Comparison of ENCODE assay signal across 9 cellular contexts in genomic region chr9:105064248-105065118, GRCh38.
DNase-seq lines count a peak whose midpoint lies in the region; ATAC-seq and TF ChIP-seq lines count a peak whose summit lies in the region.
"Had no signal": no experiment of that assay in that cellular context is flagged by ENCODE, and none has a peak within 500 bp of the region (broad histone marks: within the 10 kb centered on the region; RNA-seq: fewer than 3 reads in every experiment).

No MANE protein-coding gene starts in this region.

- H3K27ac ChIP-seq in Panc1 (ENCODE audit: low read length): no peak overlapping the region; the same call in 1 of the 2 replicates
- H3K27ac ChIP-seq in ectodermal cell (ENCODE audit: insufficient read depth, low read depth, low read length, poor library complexity, severe bottlenecking): peak overlapping the region; percentile 38
- H3K27ac ChIP-seq in thyroid gland: peak overlapping the region; percentile 64 to 77 (median 70)

- POLR2A ChIA-PET in Panc1 (lab: Charles Lee): no interaction called here
- POLR2A ChIA-PET in activated CD4-positive, alpha-beta T cell treated with anti-CD3 and anti-CD28 coated beads, Interleukin-2, amount 10 ng/mL, durations not matched to agents 7 days and 5 days (lab: Charles Lee): no interaction called here

- H3K4me1 ChIP-seq in Panc1 (ENCODE audit: control insufficient read depth, insufficient read depth, low read length) (peaks cover 9% of the 10 kb centered on the region), ectodermal cell (ENCODE audit: control insufficient read depth, insufficient read depth, low read length) (peaks cover 13% of the 10 kb centered on the region), thyroid gland (peaks cover 16 to 40% of the 10 kb centered on the region in 2 donors)

- TF ChIP-seq POLR2A in thyroid gland (IDR thresholded peaks at IDR 0.05): no peak

- H3K27me3 ChIP-seq in Panc1 (ENCODE audit: control insufficient read depth, insufficient read depth, low read length) (no peaks in the 10 kb centered on the region), ectodermal cell (ENCODE audit: control insufficient read depth, insufficient read depth, low read length, poor library complexity, severe bottlenecking) (no peaks in the 10 kb centered on the region), thyroid gland (no peaks in the 10 kb centered on the region)

- H3K4me3 ChIP-seq in Panc1 (ENCODE audit: low read depth in 2 of 2, low read length in 2 of 2): no peak overlapping the region
- no peak overlapping the region for H3K4me3 ChIP-seq in ectodermal cell (ENCODE audit: insufficient read depth, low read depth, low read length)
- no peak overlapping the region for H3K4me3 ChIP-seq in thyroid gland (replicated peaks in 1 of 3)

- in situ Hi-C loops in Panc1 (cut with HindIII; ENCODE audit: low pct_unique_long_range_greater_than_20kb, low sequenced_read_pairs): no loop called here

- no peak overlapping the region for H3K4me3 Mint-ChIP-seq in activated CD4-positive, alpha-beta T cell treated with anti-CD3 and anti-CD28 coated beads, Interleukin-2, amount 10 ng/mL, durations not matched to agents 7 days and 5 days
- H3K4me3 Mint-ChIP-seq: T-cell had no signal

- no peaks in the 10 kb centered on the region for H3K9me3 ChIP-seq in Panc1 (ENCODE audit: control insufficient read depth, insufficient read depth, low read depth, low read length)
- H3K9me3 ChIP-seq in ectodermal cell (ENCODE audit: control insufficient read depth, low read length): no peaks in the 10 kb centered on the region
- H3K9me3 ChIP-seq in thyroid gland: no peaks in the 10 kb centered on the region

- 66% methylated on average over 11 to 12 of the region's 12 CpGs for WGBS in ectodermal cell, 2 experiments
- 31 to 32% methylated on average over 8 to 11 of the region's 12 CpGs for WGBS in thyroid gland, 2 donors

- no peak for TF ChIP-seq CTCF in Panc1 (IDR thresholded peaks at IDR 0.05)
- TF ChIP-seq CTCF in thyroid gland (IDR thresholded peaks at IDR 0.05): no peak

- DNase-seq in ELR (ENCODE audit: low read depth): peak; percentile 93
- peak; percentile 98 for DNase-seq in LHCN-M2 (ENCODE audit: low read depth)
- DNase-seq in Panc1 (ENCODE audit: low read depth, low spot score): peak; percentile 77
- DNase-seq in lung microvascular endothelial cell (ENCODE audit: low read depth in 2 of 2): peak; percentile 80 to 92
- peak; percentile 92 for DNase-seq in thyroid gland
- DNase-seq in stimulated activated CD4-positive, alpha-beta T cell treated with anti-CD3 and anti-CD28 coated beads, Interleukin-4, amount 100 ng/mL, for 24 hours: no peak
- no peak for DNase-seq in activated CD4-positive, alpha-beta T cell treated with anti-CD3 and anti-CD28 coated beads, Interleukin-2, amount 10 ng/mL, durations not matched to agents 7 days and 5 days

- peak; percentile 76 for ATAC-seq in Panc1

- H3K36me3 Mint-ChIP-seq in activated CD4-positive, alpha-beta T cell treated with anti-CD3 and anti-CD28 coated beads, Interleukin-2, amount 10 ng/mL, durations not matched to agents 7 days and 5 days (ENCODE audit: low read depth): peaks cover 2% of the 10 kb centered on the region
- H3K36me3 Mint-ChIP-seq: T-cell had no signal

- H3K9me3 Mint-ChIP-seq in activated CD4-positive, alpha-beta T cell treated with anti-CD3 and anti-CD28 coated beads, Interleukin-2, amount 10 ng/mL, durations not matched to agents 7 days and 5 days: peaks cover 3% of the 10 kb centered on the region
- H3K9me3 Mint-ChIP-seq: T-cell had no signal

- H3K36me3 ChIP-seq in Panc1 (ENCODE audit: control insufficient read depth, insufficient read depth, low read length) (no peaks in the 10 kb centered on the region), ectodermal cell (ENCODE audit: control insufficient read depth, insufficient read depth, low read length) (no peaks in the 10 kb centered on the region), thyroid gland (no peaks in the 10 kb centered on the region)

- H3K27ac Mint-ChIP-seq in activated CD4-positive, alpha-beta T cell treated with anti-CD3 and anti-CD28 coated beads, Interleukin-2, amount 10 ng/mL, durations not matched to agents 7 days and 5 days: no peak overlapping the region
- H3K27ac Mint-ChIP-seq: T-cell had no signal

- BruUV-seq in Panc1 (replicated peaks; lab: Mats Ljungman, UMichigan): no TSS peak

- peaks cover 10% of the 10 kb centered on the region for H3K4me1 Mint-ChIP-seq in activated CD4-positive, alpha-beta T cell treated with anti-CD3 and anti-CD28 coated beads, Interleukin-2, amount 10 ng/mL, durations not matched to agents 7 days and 5 days

- intact Hi-C loops in Panc1 (cut with micrococcal nuclease; ENCODE audit: unreplicated experiment) (no loop called here), thyroid gland (cut with DNase I) (loop anchor here (10.0 kb wide), 1 partner anchor 70 kb away; no protein-coding TSS in a partner anchor)

- CTCF ChIA-PET in Panc1 (lab: Charles Lee): no interaction called here
- CTCF ChIA-PET in activated CD4-positive, alpha-beta T cell treated with anti-CD3 and anti-CD28 coated beads, Interleukin-2, amount 10 ng/mL, durations not matched to agents 7 days and 5 days (lab: Charles Lee): interaction anchor here (1.4 kb wide), 1 partner anchor 14 kb away, joined by 3 read pairs; no protein-coding TSS in a partner anchor

- H3K27me3 Mint-ChIP-seq in activated CD4-positive, alpha-beta T cell treated with anti-CD3 and anti-CD28 coated beads, Interleukin-2, amount 10 ng/mL, durations not matched to agents 7 days and 5 days: no peaks in the 10 kb centered on the region

Comparison
In these comparisons a context has a peak if more than half of its experiments do, and no peak if none do; other contexts are left out.
1. DNase-seq: peak in ELR (single experiment), LHCN-M2 (single experiment), Panc1 (single experiment), lung microvascular endothelial cell (2 of 2) and thyroid gland (2 of 2); none in stimulated activated CD4-positive, alpha-beta T cell treated with anti-CD3 and anti-CD28 coated beads, Interleukin-4, amount 100 ng/mL, for 24 hours (single experiment) and activated CD4-positive, alpha-beta T cell treated with anti-CD3 and anti-CD28 coated beads, Interleukin-2, amount 10 ng/mL, durations not matched to agents 7 days and 5 days (single experiment).